21 cellular contexts compared by ENCODE assay signal in the genomic region with DNA sequence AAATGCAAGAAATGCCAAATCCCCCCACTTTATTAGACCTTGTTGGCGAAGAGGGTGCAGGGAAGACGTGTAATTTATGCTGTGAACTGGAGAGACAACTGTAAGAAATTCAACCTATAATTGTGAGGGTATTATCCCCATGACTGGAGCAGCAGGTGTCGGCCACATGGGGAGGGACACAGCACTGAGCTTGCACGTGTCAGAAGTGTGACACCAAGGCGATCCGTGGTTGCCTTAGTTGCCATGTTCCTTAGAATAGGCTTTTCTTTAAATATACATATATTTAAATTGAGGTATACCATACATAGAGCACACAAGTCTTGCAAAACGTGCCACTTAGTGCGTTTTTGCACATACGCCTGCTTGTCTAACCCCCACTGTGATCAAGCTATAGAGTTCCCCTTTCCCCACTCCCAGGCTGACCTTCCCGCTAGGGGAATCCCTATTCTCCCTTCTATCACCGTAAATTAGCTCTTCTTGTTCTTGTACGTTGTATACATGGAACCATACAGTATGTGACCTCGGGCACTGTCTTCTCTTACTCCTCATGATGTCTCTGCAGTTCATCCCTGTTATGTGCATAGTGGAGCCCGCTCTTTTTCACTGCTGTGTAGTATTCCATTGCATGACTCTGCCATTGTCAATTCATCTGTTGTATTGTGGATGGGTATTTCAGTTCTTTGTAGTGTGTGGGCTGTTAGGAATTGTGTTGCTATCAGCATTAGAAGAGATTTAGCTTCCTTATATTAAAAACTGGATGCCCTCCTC.
DNase-seq lines count a peak whose midpoint lies in the region; ATAC-seq, FAIRE-seq and TF ChIP-seq lines count a peak whose summit lies in the region.
"Had no signal": no experiment of that assay in that cellular context is flagged by ENCODE, and none has a peak within 500 bp of the region (broad histone marks: within the 10 kb centered on the region; RNA-seq: fewer than 3 reads in every experiment).

No MANE protein-coding gene starts in this region.

- H3K4me1 Mint-ChIP-seq in endodermal cell: no peaks in the 10 kb centered on the region
- H3K4me1 Mint-ChIP-seq: CD8-positive, alpha-beta memory T cell had no signal

- peaks cover 6 to 69% of the 10 kb centered on the region in 2 experiments for H3K27me3 ChIP-seq in HepG2 (ENCODE audit: control insufficient read depth in 1 of 2, insufficient read depth in 2 of 2, low read length in 2 of 2)
- no peaks in the 10 kb centered on the region for H3K27me3 ChIP-seq in right lobe of liver
- H3K27me3 ChIP-seq in endodermal cell (ENCODE audit: control insufficient read depth, insufficient read depth, low read length, poor library complexity, severe bottlenecking): no peaks in the 10 kb centered on the region
- no peaks in the 10 kb centered on the region for H3K27me3 ChIP-seq in prostate gland (replicated peaks; ENCODE audit: insufficient read depth)
- H3K27me3 ChIP-seq: SJCRH30 had no signal

- POLR2A ChIA-PET in HepG2 (lab: Yijun Ruan, JAX): no interaction called here

- H3K4me2 ChIP-seq in HepG2 (ENCODE audit: low read depth, low read length): no peak overlapping the region
- H3K4me2 ChIP-seq: PC-9 had no signal

- H3K27ac Mint-ChIP-seq in endodermal cell: no peak overlapping the region
- H3K27ac Mint-ChIP-seq: CD8-positive, alpha-beta memory T cell had no signal

- no peaks in the 10 kb centered on the region for H4K20me1 ChIP-seq in HepG2 (ENCODE audit: insufficient read depth, low read length)

- 14% methylated on average over 14 of the region's 14 CpGs for WGBS in HepG2 (ENCODE audit: low lambda C conversion rate)
- WGBS in right lobe of liver (ENCODE audit: insufficient coverage, low coverage, low lambda C conversion rate, missing lambda C conversion rate): 74% methylated on average over 14 of the region's 14 CpGs
- WGBS in endodermal cell (ENCODE audit: insufficient coverage in 1 of 2, insufficient read length in 1 of 2), 2 experiments: 93 to 94% methylated on average over 8 to 14 of the region's 14 CpGs
- 89% methylated on average over 14 of the region's 14 CpGs for WGBS in prostate gland

- ATAC-seq in HepG2: no peak
- ATAC-seq in right lobe of liver: no peak
- ATAC-seq in HG02798 (IDR thresholded peaks at IDR 0.05; ENCODE audit: poor library complexity, unreplicated experiment): no peak
- ATAC-seq: GM12878 had no signal

- DNase-seq in HepG2 (ENCODE audit: low spot score) (no peak), right lobe of liver (no peak), endodermal cell (peak; percentile 18), prostate gland (ENCODE audit: low spot score) (no peak), 8988T (no peak), AML-193 (lab: John Stamatoyannopoulos, UW) (no peak), A172 (ENCODE audit: low spot score) (no peak)
- DNase-seq: DMS53, EL, KBM-7, NCI-H187 treated with DMSO at 0.1 percent for 48 hours, NCI-H226, NCI-H524 treated with DMSO at 0.1 percent for 48 hours, PC-9 had no signal

- H3K9me3 ChIP-seq in HepG2 (ENCODE audit: low read length) (no peaks in the 10 kb centered on the region), right lobe of liver (no peaks in the 10 kb centered on the region), endodermal cell (ENCODE audit: control insufficient read depth, low read length) (no peaks in the 10 kb centered on the region), prostate gland (no peaks in the 10 kb centered on the region)
- H3K9me3 ChIP-seq: HAP-1, SJCRH30 had no signal

- H3K9me3 Mint-ChIP-seq in endodermal cell: peaks cover 4% of the 10 kb centered on the region
- H3K9me3 Mint-ChIP-seq: CD8-positive, alpha-beta memory T cell had no signal

- intact Hi-C loops in HepG2 (cut with micrococcal nuclease; ENCODE audit: unreplicated experiment) (no loop called here), right lobe of liver (cut with DNase I) (no loop called here), prostate gland (cut with DNase I) (no loop called here)

- H3K79me2 ChIP-seq in HepG2 (ENCODE audit: insufficient read depth, low read length): no peaks in the 10 kb centered on the region

- no peak for FAIRE-seq in HepG2 (lab: Jason Lieb, UNC)
- FAIRE-seq: A204.1, GM12878, GM19239 had no signal

- H3K4me1 ChIP-seq in HepG2 (ENCODE audit: insufficient read depth, low read length): peaks cover 8% of the 10 kb centered on the region; the same call in 1 of the 2 replicates
- H3K4me1 ChIP-seq in right lobe of liver: no peaks in the 10 kb centered on the region
- no peaks in the 10 kb centered on the region for H3K4me1 ChIP-seq in endodermal cell (ENCODE audit: control insufficient read depth, insufficient read depth, low read length)
- peaks cover 3% of the 10 kb centered on the region for H3K4me1 ChIP-seq in prostate gland (replicated peaks)
- H3K4me1 ChIP-seq: HAP-1 had no signal

- no peaks in the 10 kb centered on the region for H3K27me3 Mint-ChIP-seq in endodermal cell (ENCODE audit: insufficient read depth)

- no peak for TF ChIP-seq RAD21 in HepG2 (CRISPR knock-in tag; IDR thresholded peaks at IDR 0.05)

- BruUV-seq in HepG2 (replicated peaks; lab: Mats Ljungman, UMichigan): no TSS peak

- TF ChIP-seq POLR2A in HepG2 (IDR thresholded peaks at IDR 0.05; ENCODE audit: insufficient read depth in 1 of 2, low read depth in 2 of 2, low read length in 2 of 2): no peak
- no peak for TF ChIP-seq POLR2A in right lobe of liver (IDR thresholded peaks at IDR 0.05)
- TF ChIP-seq POLR2A in prostate gland (IDR thresholded peaks at IDR 0.05): no peak

- no peak overlapping the region for H3K4me3 Mint-ChIP-seq in endodermal cell
- H3K4me3 Mint-ChIP-seq: CD8-positive, alpha-beta memory T cell had no signal

- no peak overlapping the region for H2AFZ ChIP-seq in HepG2 (ENCODE audit: low read length)
- H2AFZ ChIP-seq: PC-9 had no signal

- CTCF ChIA-PET in HepG2 (lab: Yijun Ruan, JAX; ENCODE audit: low intra/inter-chr PET ratio, low total read pairs): no interaction called here

- TF ChIP-seq EP300 in HepG2 (IDR thresholded peaks at IDR 0.05; ENCODE audit: low read depth in 2 of 2, low read length in 2 of 2) (no peak), HepG2 (CRISPR knock-in tag; IDR thresholded peaks at IDR 0.05; ENCODE audit: borderline replicate concordance) (no peak)

- in situ Hi-C loops in HepG2 (cut with HindIII; ENCODE audit: extremely low pct_ligation_motif_present, low pct_unique_long_range_greater_than_20kb): no loop called here

- H3K27ac ChIP-seq in HepG2 (ENCODE audit: extremely low read length, insufficient read depth, low read length) (no peak overlapping the region), right lobe of liver (no peak overlapping the region), endodermal cell (ENCODE audit: low read depth, low read length) (no peak overlapping the region), prostate gland (peak overlapping the region; percentile 52 to 77)
- H3K27ac ChIP-seq: PC-9 had no signal

- no peak overlapping the region for H3K4me3 ChIP-seq in HepG2 (replicated peaks in 1 of 3; ENCODE audit: insufficient read depth in 1 of 3, low read depth in 2 of 3, low read length in 3 of 3)
- no peak overlapping the region for H3K4me3 ChIP-seq in right lobe of liver
- no peak overlapping the region for H3K4me3 ChIP-seq in endodermal cell (ENCODE audit: low read length)
- H3K4me3 ChIP-seq in prostate gland: no peak overlapping the region
- H3K4me3 ChIP-seq: GM12878, HAP-1, PC-9, SJCRH30 had no signal

- no peak for TF ChIP-seq CTCF in HepG2 (CRISPR knock-in tag; IDR thresholded peaks at IDR 0.05)
- TF ChIP-seq CTCF in right lobe of liver (IDR thresholded peaks at IDR 0.05): no peak
- TF ChIP-seq CTCF in endodermal cell (conservative IDR thresholded peaks at IDR 0.05): no peak
- no peak for TF ChIP-seq CTCF in prostate gland (IDR thresholded peaks at IDR 0.05)

- H3K36me3 ChIP-seq in HepG2 (replicated peaks in 1 of 2; ENCODE audit: control insufficient read depth in 1 of 2, insufficient read depth in 2 of 2, low read length in 2 of 2): no peaks in the 10 kb centered on the region
- H3K36me3 ChIP-seq in right lobe of liver: no peaks in the 10 kb centered on the region
- H3K36me3 ChIP-seq in endodermal cell (ENCODE audit: control insufficient read depth, insufficient read depth, low read length): no peaks in the 10 kb centered on the region
- H3K36me3 ChIP-seq in prostate gland: no peaks in the 10 kb centered on the region
- H3K36me3 ChIP-seq: HAP-1, SJCRH30 had no signal

- no peaks in the 10 kb centered on the region for H3K36me3 Mint-ChIP-seq in endodermal cell (ENCODE audit: low read depth)
- H3K36me3 Mint-ChIP-seq: CD8-positive, alpha-beta memory T cell had no signal

- H3K9ac ChIP-seq in HepG2 (ENCODE audit: insufficient read depth, low read depth, low read length) (no peak overlapping the region), endodermal cell (ENCODE audit: extremely low read depth, low read length, poor library complexity, severe bottlenecking) (no peak overlapping the region)

TF ChIP-seq in HepG2, 621 proteins besides CTCF, POLR2A, EP300 and RAD21:
- no peak for TF ChIP-seq ZNF567 (CRISPR knock-in tag; IDR thresholded peaks at IDR 0.05; ENCODE audit: borderline replicate concordance)
- TF ChIP-seq, protein P1, sequence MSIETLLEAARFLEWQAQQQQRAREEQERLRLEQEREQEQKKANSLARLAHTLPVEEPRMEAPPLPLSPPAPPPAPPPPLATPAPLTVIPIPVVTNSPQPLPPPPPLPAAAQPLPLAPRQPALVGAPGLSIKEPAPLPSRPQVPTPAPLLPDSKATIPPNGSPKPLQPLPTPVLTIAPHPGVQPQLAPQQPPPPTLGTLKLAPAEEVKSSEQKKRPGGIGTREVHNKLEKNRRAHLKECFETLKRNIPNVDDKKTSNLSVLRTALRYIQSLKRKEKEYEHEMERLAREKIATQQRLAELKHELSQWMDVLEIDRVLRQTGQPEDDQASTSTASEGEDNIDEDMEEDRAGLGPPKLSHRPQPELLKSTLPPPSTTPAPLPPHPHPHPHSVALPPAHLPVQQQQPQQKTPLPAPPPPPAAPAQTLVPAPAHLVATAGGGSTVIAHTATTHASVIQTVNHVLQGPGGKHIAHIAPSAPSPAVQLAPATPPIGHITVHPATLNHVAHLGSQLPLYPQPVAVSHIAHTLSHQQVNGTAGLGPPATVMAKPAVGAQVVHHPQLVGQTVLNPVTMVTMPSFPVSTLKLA (IDR thresholded peaks at IDR 0.05): peak; percentile 82
- TF ChIP-seq, protein P2, sequence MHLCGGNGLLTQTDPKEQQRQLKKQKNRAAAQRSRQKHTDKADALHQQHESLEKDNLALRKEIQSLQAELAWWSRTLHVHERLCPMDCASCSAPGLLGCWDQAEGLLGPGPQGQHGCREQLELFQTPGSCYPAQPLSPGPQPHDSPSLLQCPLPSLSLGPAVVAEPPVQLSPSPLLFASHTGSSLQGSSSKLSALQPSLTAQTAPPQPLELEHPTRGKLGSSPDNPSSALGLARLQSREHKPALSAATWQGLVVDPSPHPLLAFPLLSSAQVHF (CRISPR knock-in tag; IDR thresholded peaks at IDR 0.05): no peak

Comparison
In these comparisons a context has a peak if more than half of its experiments do, and no peak if none do; other contexts are left out.
1. H3K27ac ChIP-seq: peak in prostate gland (2 of 2); none in HepG2 (single experiment), right lobe of liver (0 of 3) and endodermal cell (single experiment).